ENCODE assay signal across 9 cellular contexts in the genomic region with DNA sequence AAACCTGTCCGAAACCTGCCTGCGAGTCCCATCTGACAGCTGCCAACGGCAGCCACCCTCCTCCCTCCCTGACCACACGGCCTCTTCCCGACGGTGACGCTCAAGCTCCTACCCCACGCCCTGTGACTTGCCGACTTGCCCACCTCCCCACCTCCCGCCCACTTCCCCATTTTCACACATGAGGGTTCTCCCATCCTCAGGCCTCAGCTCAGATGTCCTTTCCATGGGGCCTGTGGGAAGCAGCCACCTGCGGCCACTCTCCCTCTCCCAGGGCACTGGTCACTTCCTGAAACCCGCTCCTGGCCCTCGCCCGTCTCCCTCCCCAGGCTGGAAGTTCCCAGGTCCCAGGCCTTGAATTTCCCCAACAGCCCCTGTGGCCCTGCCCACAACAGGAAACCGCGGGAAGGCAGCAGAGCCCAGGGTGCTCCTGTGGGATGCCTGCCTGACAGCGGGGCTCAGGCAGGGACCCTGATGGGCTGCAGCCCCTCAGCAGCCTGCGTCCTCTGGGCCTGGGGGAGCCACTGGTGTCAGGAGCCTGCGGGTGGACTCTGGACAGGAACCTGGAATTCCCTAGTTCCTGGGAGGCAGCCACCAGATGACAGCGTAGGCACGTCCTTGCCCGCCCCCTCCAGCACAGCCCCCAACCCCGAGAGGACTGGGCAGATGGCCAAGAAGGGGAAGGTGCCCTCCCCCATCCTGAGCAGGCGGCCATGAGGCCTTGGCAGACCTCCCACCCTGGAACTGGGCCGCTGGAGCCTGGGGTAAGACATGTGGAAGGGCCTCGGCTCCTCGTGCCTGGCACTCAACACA.
DNase-seq lines count a peak whose midpoint lies in the region; ATAC-seq and TF ChIP-seq lines count a peak whose summit lies in the region.
"Had no signal": no experiment of that assay in that cellular context is flagged by ENCODE, and none has a peak within 500 bp of the region (broad histone marks: within the 10 kb centered on the region; RNA-seq: fewer than 3 reads in every experiment).

No MANE protein-coding gene starts in this region.

- TF ChIP-seq CTCF in PC-9 (conservative IDR thresholded peaks at IDR 0.05) = no peak

- no peaks in the 10 kb centered on the region for H3K9me2 ChIP-seq in PC-9 (ENCODE audit: insufficient read depth)

- no TSS peak for BruUV-seq in PC-9 (replicated peaks; lab: Mats Ljungman, UMichigan)

- CTCF ChIA-PET in PC-9 (lab: Charles Lee) = no interaction called here

- H3K36me3 ChIP-seq in BLaER1 (peaks cover 16% of the 10 kb centered on the region; the same call in 1 of the 2 replicates), NT2/D1 (ENCODE audit: insufficient read depth, insufficient read length, low read length) (no peaks in the 10 kb centered on the region), PC-9 (ENCODE audit: low read depth) (no peaks in the 10 kb centered on the region)

- no peak overlapping the region for H2AFZ ChIP-seq in PC-9

- POLR2A ChIA-PET in PC-9 (lab: Charles Lee; ENCODE audit: unreplicated experiment) = no interaction called here

- H3K79me2 ChIP-seq in PC-9 (ENCODE audit: low read depth) = no peaks in the 10 kb centered on the region

- H3K9me3 ChIP-seq in BLaER1 (peaks cover 22% of the 10 kb centered on the region), NT2/D1 (ENCODE audit: insufficient read depth, low read length) (peaks cover 17% of the 10 kb centered on the region; the same call in 1 of the 2 replicates), PC-9 (ENCODE audit: insufficient read depth, low read depth) (no peaks in the 10 kb centered on the region)

- intact Hi-C loops in PC-9 (cut with micrococcal nuclease; ENCODE audit: unreplicated experiment) = no loop called here

- H3K27ac ChIP-seq in BLaER1 = peak overlapping the region; percentile 87
- no peak overlapping the region for H3K27ac ChIP-seq in PC-9

- peak overlapping the region; percentile 59 for H3K9ac ChIP-seq in BLaER1
- H3K9ac ChIP-seq in NT2/D1 (ENCODE audit: insufficient read length, low read depth) = peak overlapping the region; percentile 75

- peak; percentile 45 for DNase-seq in HT-29 (ENCODE audit: low spot score)
- DNase-seq in NT2/D1 (ENCODE audit: low read depth, low spot score) = no peak
- peak; percentile 49 for DNase-seq in iPS-NIHi7 (ENCODE audit: extremely low spot score)
- DNase-seq in PC-9 = no peak
- DNase-seq: kidney glomerular epithelial cell had no signal

- H4K20me1 ChIP-seq in BLaER1 (no peaks in the 10 kb centered on the region), PC-9 (ENCODE audit: insufficient read depth) (no peaks in the 10 kb centered on the region; the same call in 1 of the 2 replicates)

- H3K4me1 ChIP-seq in BLaER1 = peaks cover 98% of the 10 kb centered on the region
- peaks cover 29% of the 10 kb centered on the region for H3K4me1 ChIP-seq in NT2/D1 (ENCODE audit: insufficient read depth, insufficient read length)
- H3K4me1 ChIP-seq in PC-9 (replicated peaks; ENCODE audit: insufficient read depth) = peaks cover 5% of the 10 kb centered on the region; the same call in 1 of the 2 replicates

- peak overlapping the region; percentile 96 for H3K4me2 ChIP-seq in BLaER1
- no peak overlapping the region for H3K4me2 ChIP-seq in PC-9

- no peaks in the 10 kb centered on the region for H3F3A ChIP-seq in PC-9 (ENCODE audit: insufficient read depth, low read depth)

- H3K27me3 ChIP-seq in BLaER1 (no peaks in the 10 kb centered on the region), NT2/D1 (ENCODE audit: insufficient read depth, insufficient read length) (peaks cover 96% of the 10 kb centered on the region), PC-9 (ENCODE audit: insufficient read depth, low read depth) (peaks cover 95% of the 10 kb centered on the region)

- H3K4me3 ChIP-seq in BLaER1 (peak overlapping the region; percentile 58), NT2/D1 (ENCODE audit: insufficient read length, low read depth) (peak overlapping the region; percentile 31), PC-9 (no peak overlapping the region)

- ATAC-seq in GM21717 (IDR thresholded peaks at IDR 0.05; ENCODE audit: unreplicated experiment) (no peak), GM18867 (IDR thresholded peaks at IDR 0.05; ENCODE audit: unreplicated experiment) (no peak), GM19023 (IDR thresholded peaks at IDR 0.05; ENCODE audit: unreplicated experiment) (no peak)

Comparison
In these comparisons a context has a peak if more than half of its experiments do, and no peak if none do; other contexts are left out.
1. DNase-seq: peak in HT-29 (single experiment) and iPS-NIHi7 (single experiment); none in NT2/D1 (single experiment) and PC-9 (0 of 2).